8 cellular contexts compared by ENCODE assay signal in the genomic region with DNA sequence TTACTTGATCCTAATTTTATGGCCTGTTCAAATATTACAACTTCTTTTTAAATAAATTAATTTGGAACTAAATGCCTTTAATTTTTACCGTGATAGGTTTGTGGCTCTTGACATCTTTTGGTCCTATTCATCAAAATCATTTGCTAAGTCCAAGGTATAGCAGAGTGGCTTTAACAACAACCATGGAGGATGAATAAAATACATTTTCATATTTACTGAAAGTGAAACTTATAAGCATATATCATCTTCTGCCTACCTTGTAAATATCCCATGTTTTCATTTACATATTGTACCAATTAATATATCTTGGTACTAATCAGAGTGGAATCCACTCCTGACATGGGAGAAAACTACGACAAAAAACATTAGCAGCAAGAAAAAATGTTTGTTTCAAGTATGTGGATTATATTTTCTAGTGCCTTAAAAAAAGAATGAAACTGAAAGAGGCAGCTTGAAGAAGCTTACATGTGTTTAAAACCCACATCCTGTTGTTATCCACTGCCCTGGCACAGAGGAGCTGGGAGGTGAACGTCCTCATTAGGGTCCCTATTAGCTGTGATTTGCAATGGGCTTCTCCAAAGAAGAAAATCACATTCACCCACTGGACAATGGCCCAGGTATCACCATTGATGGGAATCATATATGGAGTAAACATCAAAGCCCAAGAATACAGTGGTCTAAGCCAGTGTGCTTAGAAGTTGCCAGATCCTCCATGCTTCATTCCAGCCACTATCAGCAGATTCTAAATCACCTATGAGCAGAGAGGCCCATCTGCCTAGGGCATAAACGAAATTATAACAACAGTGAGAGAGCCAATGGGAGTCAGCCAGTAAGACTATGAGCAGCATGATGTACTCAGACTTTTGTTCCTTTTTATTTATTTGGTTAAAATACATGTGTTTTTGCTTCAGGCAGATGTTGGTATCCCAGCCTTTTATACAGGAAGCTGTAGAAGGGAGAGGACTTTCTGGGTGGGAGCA.
A peak's percentile ranks its signal among the peaks of the same experiment; 100 is the strongest.
DNase-seq lines count a peak whose midpoint lies in the region; ATAC-seq and TF ChIP-seq lines count a peak whose summit lies in the region.

No MANE protein-coding gene starts in this region.

- H3K9me3 Mint-ChIP-seq in activated naive CD4-positive, alpha-beta T cell treated with anti-CD3 and anti-CD28 coated beads, Interleukin-2, amount 50 U/mL, for 24 hours = peaks cover 5% of the 10 kb centered on the region

- H2BK20ac ChIP-seq in IMR-90 (ENCODE audit: low read depth, low read length) = peak overlapping the region; percentile 83

- DNase-seq in GM06990 (ENCODE audit: extremely low read depth, insufficient read length) = peak; percentile 40
- peak; percentile 58 for DNase-seq in IMR-90
- DNase-seq in mesenchymal stem cell = peak; percentile 62
- DNase-seq in NCI-H2196 treated with DMSO at 0.1 percent for 48 hours (lab: John Stamatoyannopoulos, UW; ENCODE audit: unreplicated experiment) = no peak
- DNase-seq in NCI-H446 treated with DMSO at 0.1 percent for 48 hours (lab: John Stamatoyannopoulos, UW) = no peak
- no peak for DNase-seq in COLO668 (lab: John Stamatoyannopoulos, UW; ENCODE audit: unreplicated experiment)

- peak overlapping the region; percentile 88 for H3K23ac ChIP-seq in IMR-90 (ENCODE audit: low read depth, low read length)
- no peak overlapping the region for H3K23ac ChIP-seq in mesenchymal stem cell (ENCODE audit: low read length in 2 of 2)

- TF ChIP-seq CTCF in GM06990 (IDR thresholded peaks at IDR 0.05; ENCODE audit: insufficient read depth, low read length, poor library complexity, severe bottlenecking) = no peak
- no peak for TF ChIP-seq CTCF in IMR-90 (conservative IDR thresholded peaks at IDR 0.05; ENCODE audit: low read depth, low read length)

- peak overlapping the region; percentile 85 for H2BK120ac ChIP-seq in IMR-90 (ENCODE audit: low read depth, low read length)
- no peak overlapping the region for H2BK120ac ChIP-seq in mesenchymal stem cell (ENCODE audit: low read depth, low read length)

- H3K14ac ChIP-seq in IMR-90 (replicated peaks; ENCODE audit: low read depth, low read length) = peak overlapping the region; percentile 44
- no peak overlapping the region for H3K14ac ChIP-seq in mesenchymal stem cell (ENCODE audit: low read length in 2 of 2)

- peak overlapping the region; percentile 32 to 63 for H2BK12ac ChIP-seq in mesenchymal stem cell (ENCODE audit: low read length in 2 of 2)

- H4K91ac ChIP-seq in IMR-90 (ENCODE audit: insufficient read depth, low read depth, low read length) (peak overlapping the region; percentile 81), mesenchymal stem cell (ENCODE audit: low read length) (no peak overlapping the region)

- peak overlapping the region; percentile 85 for H3K4ac ChIP-seq in IMR-90 (ENCODE audit: low read depth, low read length)
- H3K4ac ChIP-seq in mesenchymal stem cell (ENCODE audit: low read depth in 1 of 2, low read length in 2 of 2) = peak overlapping the region; percentile 80 to 89

- peak overlapping the region; percentile 71 for H3K4me2 ChIP-seq in IMR-90 (ENCODE audit: low read depth, low read length)
- H3K4me2 ChIP-seq in mesenchymal stem cell (ENCODE audit: low read length, poor library complexity, severe bottlenecking) = no peak overlapping the region

- H3K4me1 ChIP-seq in IMR-90 (ENCODE audit: control insufficient read depth, insufficient read depth, low read length) (peaks cover 24% of the 10 kb centered on the region), mesenchymal stem cell (ENCODE audit: control insufficient read depth, insufficient read depth, low read depth, low read length) (peaks cover 3% of the 10 kb centered on the region)

- H3K56ac ChIP-seq in IMR-90 (ENCODE audit: extremely low read depth, insufficient read depth, low read length) = peak overlapping the region; percentile 33; the same call in 1 of the 2 replicates

- peaks cover 20% of the 10 kb centered on the region for H3K36me3 Mint-ChIP-seq in activated naive CD4-positive, alpha-beta T cell treated with anti-CD3 and anti-CD28 coated beads, Interleukin-2, amount 50 U/mL, for 24 hours

- intact Hi-C loops in IMR-90 (cut with micrococcal nuclease) = loop anchor here (5.0 kb wide), 1 partner anchor 84 kb away; the partner anchor contains the start of gene MAML2

- no peak for TF ChIP-seq POLR2A in IMR-90 (IDR thresholded peaks at IDR 0.05; ENCODE audit: low read depth, low read length)

- H3K27ac ChIP-seq in IMR-90 (ENCODE audit: insufficient read depth, low read length) (peak overlapping the region; percentile 71; the same call in 1 of the 2 replicates), mesenchymal stem cell (ENCODE audit: low read length, poor library complexity, severe bottlenecking) (peak overlapping the region; percentile 48)

- H4K8ac ChIP-seq in IMR-90 (ENCODE audit: low read depth in 2 of 2, low read length in 2 of 2) = peak overlapping the region; percentile 23 to 82
- H4K8ac ChIP-seq in mesenchymal stem cell (ENCODE audit: low read length) = peak overlapping the region; percentile 29

- H2AK5ac ChIP-seq in IMR-90 (ENCODE audit: low read depth, low read length) (peak overlapping the region; percentile 84), mesenchymal stem cell (ENCODE audit: low read length, severe bottlenecking) (peak overlapping the region; percentile 79)

- no TSS peak for BruUV-seq in IMR-90 (replicated peaks; lab: Mats Ljungman, UMichigan)

- H3K27me3 ChIP-seq in GM06990 (replicated peaks; ENCODE audit: control insufficient read depth, insufficient read depth, low read length) = no peaks in the 10 kb centered on the region
- no peaks in the 10 kb centered on the region for H3K27me3 ChIP-seq in IMR-90 (ENCODE audit: control insufficient read depth, insufficient read depth, low read length)
- H3K27me3 ChIP-seq in mesenchymal stem cell (ENCODE audit: control insufficient read depth in 1 of 2, insufficient read depth in 1 of 2, low read length in 2 of 2) = no peaks in the 10 kb centered on the region

- H3K4me3 Mint-ChIP-seq in activated naive CD4-positive, alpha-beta T cell treated with anti-CD3 and anti-CD28 coated beads, Interleukin-2, amount 50 U/mL, for 24 hours = peak overlapping the region; percentile 77

- no peaks in the 10 kb centered on the region for H3K9me3 ChIP-seq in IMR-90 (ENCODE audit: control insufficient read depth, insufficient read depth, low read length)
- H3K9me3 ChIP-seq in mesenchymal stem cell (ENCODE audit: control insufficient read depth, low read length) = no peaks in the 10 kb centered on the region

- no peaks in the 10 kb centered on the region; the same call in 1 of the 2 replicates for H4K20me1 ChIP-seq in IMR-90 (ENCODE audit: insufficient read depth, low read length)

- no CpG with 5 or more reads among the region's 4 CpGs for WGBS in IMR-90 (ENCODE audit: extremely low coverage in 2 of 2, insufficient read length in 1 of 2), 2 experiments
- WGBS in mesenchymal stem cell = 42% methylated on average over 3 of the region's 4 CpGs

- H2AK9ac ChIP-seq in IMR-90 (replicated peaks; ENCODE audit: low read depth, low read length, poor library complexity) = no peak overlapping the region

- H2AFZ ChIP-seq in IMR-90 (replicated peaks; ENCODE audit: low read length, poor library complexity) (peak overlapping the region; percentile 3), mesenchymal stem cell (ENCODE audit: low read depth, low read length) (no peak overlapping the region)

- peak overlapping the region; percentile 94 for H3K27ac Mint-ChIP-seq in activated naive CD4-positive, alpha-beta T cell treated with anti-CD3 and anti-CD28 coated beads, Interleukin-2, amount 50 U/mL, for 24 hours

- H4K5ac ChIP-seq in IMR-90 (ENCODE audit: low read depth, low read length) = peak overlapping the region; percentile 47

- H3K36me3 ChIP-seq in GM06990 (ENCODE audit: control insufficient read depth, insufficient read depth, low read length) (no peaks in the 10 kb centered on the region), IMR-90 (ENCODE audit: control insufficient read depth, insufficient read depth, low read length) (no peaks in the 10 kb centered on the region), mesenchymal stem cell (ENCODE audit: control insufficient read depth in 1 of 2, insufficient read depth in 2 of 2, low read depth in 1 of 2, low read length in 2 of 2) (no peaks in the 10 kb centered on the region)

- H3K9me1 ChIP-seq in IMR-90 (ENCODE audit: insufficient read depth, low read length) = peaks cover 17% of the 10 kb centered on the region

- peak overlapping the region; percentile 48; the same call in 2 of the 3 replicates for H2BK15ac ChIP-seq in IMR-90 (ENCODE audit: low read depth, low read length)
- no peak overlapping the region for H2BK15ac ChIP-seq in mesenchymal stem cell (ENCODE audit: low read depth, poor library complexity, severe bottlenecking)

- peaks cover 95% of the 10 kb centered on the region for H3K4me1 Mint-ChIP-seq in activated naive CD4-positive, alpha-beta T cell treated with anti-CD3 and anti-CD28 coated beads, Interleukin-2, amount 50 U/mL, for 24 hours

- H3K18ac ChIP-seq in IMR-90 (ENCODE audit: low read depth, low read length) = peak overlapping the region; percentile 70
- peak overlapping the region; percentile 11 to 81 for H3K18ac ChIP-seq in mesenchymal stem cell (ENCODE audit: low read depth in 1 of 2, low read length in 2 of 2)

- H3K27me3 Mint-ChIP-seq in activated naive CD4-positive, alpha-beta T cell treated with anti-CD3 and anti-CD28 coated beads, Interleukin-2, amount 50 U/mL, for 24 hours = no peaks in the 10 kb centered on the region

- H3K9ac ChIP-seq in IMR-90 (ENCODE audit: low read depth, low read length) (peak overlapping the region; percentile 69; the same call in 1 of the 2 replicates), mesenchymal stem cell (ENCODE audit: low read length) (peak overlapping the region; percentile 62)

- POLR2A ChIA-PET in IMR-90 (lab: Charles Lee; ENCODE audit: unreplicated experiment) = no interaction called here

- H2BK5ac ChIP-seq in IMR-90 (ENCODE audit: low read depth, low read length, poor library complexity, severe bottlenecking) (peak overlapping the region; percentile 90), mesenchymal stem cell (ENCODE audit: low read depth, low read length, poor library complexity, severe bottlenecking) (no peak overlapping the region)

- CTCF ChIA-PET in IMR-90 (lab: Yijun Ruan, JAX) = interaction anchor here (0.6 kb wide), 1 partner anchor 24 kb away, joined by 3 read pairs; no protein-coding TSS in a partner anchor

- in situ Hi-C loops in IMR-90 (cut with MboI; ENCODE audit: low sequenced_read_pairs) = no loop called here

- dilution Hi-C loops in IMR-90 (cut with HindIII; ENCODE audit: low sequenced_read_pairs, unreplicated experiment) = no loop called here

- peaks cover 30 to 84% of the 10 kb centered on the region in 2 experiments for H3K79me1 ChIP-seq in IMR-90 (ENCODE audit: low read depth in 1 of 2, low read length in 2 of 2)
- H3K79me1 ChIP-seq in mesenchymal stem cell (replicated peaks; ENCODE audit: low read length, poor library complexity, severe bottlenecking) = peaks cover 18% of the 10 kb centered on the region

- H3K4me3 ChIP-seq in GM06990 (replicated peaks; ENCODE audit: low read depth, low read length) (peak overlapping the region; percentile 8; the same call in 1 of the 2 replicates), IMR-90 (ENCODE audit: insufficient read depth, low read depth, low read length) (no peak overlapping the region), mesenchymal stem cell (ENCODE audit: insufficient read depth in 1 of 2, low read depth in 1 of 2, low read length in 2 of 2) (peak overlapping the region in 1 of 2 experiments; percentile 33)

- ATAC-seq in GM21515 (IDR thresholded peaks at IDR 0.05; ENCODE audit: unreplicated experiment) (peak; percentile 73), IMR-90 (ENCODE audit: low read depth) (peak; percentile 38)

- TF ChIP-seq RAD21 in IMR-90 (IDR thresholded peaks at IDR 0.05; ENCODE audit: low read length) = no peak

Comparison
In these comparisons a context has a peak if more than half of its experiments do, and no peak if none do; other contexts are left out.
1. DNase-seq: peak in GM06990 (single experiment), IMR-90 (single experiment) and mesenchymal stem cell (single experiment); none in NCI-H2196 treated with DMSO at 0.1 percent for 48 hours (single experiment), NCI-H446 treated with DMSO at 0.1 percent for 48 hours (single experiment) and COLO668 (single experiment).